8 cellular contexts compared by ENCODE assay signal in the genomic region with DNA sequence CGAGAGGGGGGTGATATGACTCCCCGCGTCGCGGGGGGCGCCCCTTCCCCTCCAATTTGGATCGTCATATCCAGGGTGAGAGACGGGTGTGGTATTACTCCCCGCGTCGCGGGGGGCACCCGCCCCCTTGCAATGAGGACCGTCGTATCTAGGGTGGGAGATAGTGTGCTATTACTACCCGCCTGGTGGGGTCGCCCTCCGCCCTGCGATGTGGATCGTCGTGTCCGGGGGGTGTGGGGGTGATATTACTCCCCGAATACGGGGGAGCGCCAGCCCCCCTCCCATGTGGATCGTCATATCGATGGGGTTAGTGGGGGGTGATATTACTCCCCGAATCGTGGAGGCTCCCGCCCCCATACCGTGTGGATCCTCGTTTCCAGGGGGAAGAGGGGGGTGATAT. TPM values are rescaled to one million over a fixed set of nuclear protein-coding genes. Genes with fewer than 3 reads are reported as not detected.
A peak's percentile ranks its signal among the peaks of the same experiment; 100 is the strongest.
DNase-seq lines count a peak whose midpoint lies in the region; ATAC-seq and TF ChIP-seq lines count a peak whose summit lies in the region.

No MANE protein-coding gene starts in this region.

- no peaks in the 10 kb centered on the region for H3F3A ChIP-seq in smooth muscle cell (ENCODE audit: low read depth)

- DNase-seq in GM03348 (ENCODE audit: low spot score) = peak; percentile 38
- peak; percentile 21 to 27 for DNase-seq in activated CD8-positive, alpha-beta memory T cell treated with anti-CD3 and anti-CD28 coated beads for 4 hours (ENCODE audit: low read depth in 2 of 2)
- DNase-seq in fibroblast of lung (ENCODE audit: low read depth in 2 of 2) = no peak
- DNase-seq in smooth muscle cell (lab: John Stamatoyannopoulos, UW; ENCODE audit: unreplicated experiment) = no peak
- no peak for DNase-seq in NCI-H748 (lab: John Stamatoyannopoulos, UW; ENCODE audit: unreplicated experiment)
- no peak for DNase-seq in NAMALWA (ENCODE audit: low spot score)

- H4K20me1 ChIP-seq in fibroblast of lung (ENCODE audit: control insufficient read depth, extremely low read depth, insufficient read depth, low read length) (no peaks in the 10 kb centered on the region), smooth muscle cell (ENCODE audit: low read depth) (no peaks in the 10 kb centered on the region)

- peak overlapping the region; percentile 59 for H3K4me2 ChIP-seq in fibroblast of lung (ENCODE audit: extremely low read depth, insufficient read depth, low read length)
- peak overlapping the region; percentile 13 for H3K4me2 ChIP-seq in smooth muscle cell

- H3K4me1 ChIP-seq in fibroblast of lung (ENCODE audit: control insufficient read depth, extremely low read depth, insufficient read depth, low read length) = no peaks in the 10 kb centered on the region
- H3K4me1 ChIP-seq in smooth muscle cell (ENCODE audit: low read depth) = no peaks in the 10 kb centered on the region

- H3K27ac ChIP-seq in fibroblast of lung (ENCODE audit: insufficient read depth, low read length) (no peak overlapping the region), smooth muscle cell (ENCODE audit: low read depth) (no peak overlapping the region)

- H3K9me3 ChIP-seq in fibroblast of lung (ENCODE audit: control insufficient read depth, insufficient read depth, low read depth, low read length) = no peaks in the 10 kb centered on the region
- H3K9me3 ChIP-seq in smooth muscle cell (replicated peaks; ENCODE audit: low read depth) = no peaks in the 10 kb centered on the region

- H2AFZ ChIP-seq in fibroblast of lung (ENCODE audit: low read length) (peak overlapping the region; percentile 13), smooth muscle cell (ENCODE audit: low read depth) (no peak overlapping the region)

- H3K27me3 ChIP-seq in fibroblast of lung (ENCODE audit: control insufficient read depth, insufficient read depth, low read length) (no peaks in the 10 kb centered on the region), smooth muscle cell (ENCODE audit: low read depth) (peaks cover 14% of the 10 kb centered on the region)

- H3K36me3 ChIP-seq in fibroblast of lung (ENCODE audit: control insufficient read depth, insufficient read depth, low read length) (no peaks in the 10 kb centered on the region), smooth muscle cell (ENCODE audit: low read depth) (no peaks in the 10 kb centered on the region)

- ATAC-seq in HG03432 (IDR thresholded peaks at IDR 0.05; ENCODE audit: unreplicated experiment) (no peak), GM18907 (IDR thresholded peaks at IDR 0.05; ENCODE audit: unreplicated experiment) (no peak)

- H3K79me2 ChIP-seq in fibroblast of lung (ENCODE audit: control insufficient read depth, insufficient read depth, low read length) (no peaks in the 10 kb centered on the region), smooth muscle cell (ENCODE audit: low read depth) (no peaks in the 10 kb centered on the region)

- TF ChIP-seq CTCF in fibroblast of lung (conservative IDR thresholded peaks at IDR 0.05 in 1 of 2, IDR thresholded peaks at IDR 0.05 in 1 of 2; ENCODE audit: low read depth in 1 of 2, low read length in 2 of 2) = peak in 1 of 2 donors; percentile 59
- peak; percentile 12 for TF ChIP-seq CTCF in smooth muscle cell (IDR thresholded peaks at IDR 0.05; ENCODE audit: borderline replicate concordance, insufficient read depth, poor library complexity, severe bottlenecking)

- 19% methylated on average over 28 of the region's 32 CpGs for WGBS in smooth muscle cell (ENCODE audit: low lambda C conversion rate)

- H3K4me3 ChIP-seq in fibroblast of lung (replicated peaks in 1 of 4; ENCODE audit: control extremely low read depth in 1 of 4, insufficient read depth in 1 of 4, low read depth in 3 of 4, low read length in 4 of 4) (peak overlapping the region in 2 of 4 experiments; percentile 32 to 50), smooth muscle cell (no peak overlapping the region)

- H3K9ac ChIP-seq in fibroblast of lung (ENCODE audit: insufficient read depth, low read length) (no peak overlapping the region), smooth muscle cell (ENCODE audit: low read depth) (no peak overlapping the region)

RNA-seq across cellular contexts. Expression of a gene that starts 29.2 kb away (rescaled TPM):
- total RNA-seq in fibroblast of lung (51.1 and 148 TPM in 2 replicates), smooth muscle cell (4.5 and 15.1 TPM in 2 replicates)
- polyA plus RNA-seq in fibroblast of lung (65.9 and 122 TPM in 2 replicates), smooth muscle cell (10.7 and 11.7 TPM in 2 replicates)
- polyA plus RNA-seq in fibroblast of lung (2012) = 51.6 and 113 TPM in 2 replicates
- 6.3 and 9.7 TPM in 2 replicates for polyA minus RNA-seq in fibroblast of lung (ENCODE audit: low replicate concordance)

Comparison
In these comparisons a context has a peak if more than half of its experiments do, and no peak if none do; other contexts are left out.
1. DNase-seq: peak in GM03348 (single experiment) and activated CD8-positive, alpha-beta memory T cell treated with anti-CD3 and anti-CD28 coated beads for 4 hours (2 of 2); none in fibroblast of lung (0 of 2), smooth muscle cell (single experiment), NCI-H748 (single experiment) and NAMALWA (single experiment).